In the genomic region with DNA sequence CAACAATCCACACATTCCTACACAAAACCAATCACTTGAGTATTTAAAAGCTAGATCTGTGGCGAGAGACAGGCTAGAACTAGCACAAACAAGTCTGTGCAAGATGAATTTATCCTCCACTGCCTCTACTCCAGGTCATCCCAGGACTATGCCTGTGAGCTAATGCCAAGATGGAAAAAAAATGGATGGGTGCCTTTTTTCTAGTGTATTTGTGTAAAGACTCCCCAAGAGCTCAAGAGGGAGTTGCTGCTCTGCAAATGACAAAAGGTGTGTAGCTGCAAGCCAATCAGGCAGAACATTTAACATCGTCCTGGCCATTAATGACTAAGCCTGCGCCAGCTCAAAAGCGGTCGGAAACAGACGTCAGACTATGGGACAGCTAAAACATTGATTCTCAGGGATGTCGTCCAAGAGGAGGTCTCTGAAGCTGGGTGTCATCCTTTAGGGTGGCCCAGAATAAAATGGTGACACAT, we compare ENCODE assay signal across 12 cellular contexts. TPM values are rescaled to one million over a fixed set of nuclear protein-coding genes. Genes with fewer than 3 reads are reported as not detected.
DNase-seq lines count a peak whose midpoint lies in the region; ATAC-seq, FAIRE-seq and TF ChIP-seq lines count a peak whose summit lies in the region.
"Had no signal": no experiment of that assay in that cellular context is flagged by ENCODE, and none has a peak within 500 bp of the region (broad histone marks: within the 10 kb centered on the region; RNA-seq: fewer than 3 reads in every experiment).

No MANE protein-coding gene starts in this region.

- H3K4me1 Mint-ChIP-seq in astrocyte (ENCODE audit: low read depth, unreplicated experiment): peaks cover 82% of the 10 kb centered on the region
- H3K4me1 Mint-ChIP-seq in activated CD4-positive, alpha-beta T cell treated with anti-CD3 and anti-CD28 coated beads, Interleukin-2, amount 10 ng/mL, durations not matched to agents 7 days and 5 days: peaks cover 41% of the 10 kb centered on the region

- DNase-seq in astrocyte (ENCODE audit: low read depth) (peak; percentile 97), keratinocyte (ENCODE audit: low read depth, low spot score) (peak; percentile 97), NCI-H2029 (lab: John Stamatoyannopoulos, UW) (no peak), H4 (ENCODE audit: low spot score) (no peak)
- DNase-seq in activated CD4-positive, alpha-beta T cell treated with anti-CD3 and anti-CD28 coated beads, Interleukin-2, amount 10 ng/mL, durations not matched to agents 7 days and 5 days: no peak
- DNase-seq: activated T-cell treated with anti-CD3 and anti-CD28 coated beads, Interleukin-2, amount 50 U/mL, for 4 hours; colonic mucosa; NCI-H774 had no signal

- H2AFZ ChIP-seq in astrocyte (ENCODE audit: low read depth, low read length) (no peak overlapping the region), keratinocyte (ENCODE audit: control insufficient read depth, low read length) (no peak overlapping the region)

- peaks cover 58% of the 10 kb centered on the region for H3K4me1 ChIP-seq in HEK293 (ENCODE audit: control insufficient read depth, insufficient read depth, low read length)
- H3K4me1 ChIP-seq in astrocyte (ENCODE audit: insufficient read depth, low read length): peaks cover 57% of the 10 kb centered on the region
- H3K4me1 ChIP-seq in keratinocyte (ENCODE audit: control insufficient read depth, extremely low read depth, insufficient read depth, low read length): peaks cover 55% of the 10 kb centered on the region
- H3K4me1 ChIP-seq in skeletal muscle tissue (ENCODE audit: control insufficient read depth in 3 of 3, insufficient read depth in 3 of 3, low read length in 3 of 3): peaks cover 32 to 52% (median 34%) of the 10 kb centered on the region in 3 donors

- H3K4me2 ChIP-seq in astrocyte (ENCODE audit: low read length) (peak overlapping the region; percentile 48), keratinocyte (ENCODE audit: control insufficient read depth, extremely low read depth, insufficient read depth, low read depth, low read length) (peak overlapping the region; percentile 42)

- FAIRE-seq in astrocyte (lab: Jason Lieb, UNC) (peak; percentile 5), keratinocyte (lab: Jason Lieb, UNC) (peak; percentile 92)

- POLR2A ChIA-PET in HEK293 (lab: Yijun Ruan, JAX): interaction anchor here (0.9 to 1.5 kb wide), 4 partner anchors 10 to 23 kb away, joined by 3 to 4 read pairs (median 3); no protein-coding TSS in a partner anchor
- POLR2A ChIA-PET in activated CD4-positive, alpha-beta T cell treated with anti-CD3 and anti-CD28 coated beads, Interleukin-2, amount 10 ng/mL, durations not matched to agents 7 days and 5 days (lab: Charles Lee): no interaction called here

- peak; percentile 57; the same call in 1 of the 2 replicates for TF ChIP-seq CTCF in HEK293 (tag by site-specific recombination; IDR thresholded peaks at IDR 0.05)
- no peak for TF ChIP-seq CTCF in astrocyte (IDR thresholded peaks at IDR 0.05; ENCODE audit: insufficient read depth, low read depth, low read length)
- peak; percentile 27 to 60 (median 57) for TF ChIP-seq CTCF in keratinocyte (optimal IDR thresholded peaks at IDR 0.05 in 1 of 3, IDR thresholded peaks at IDR 0.05 in 1 of 3, conservative IDR thresholded peaks at IDR 0.05 in 1 of 3; ENCODE audit: extremely low read depth in 1 of 3, insufficient read depth in 2 of 3, low read length in 3 of 3)

- H3K9me3 ChIP-seq in HEK293 (ENCODE audit: control insufficient read depth, insufficient read depth, low read depth, low read length): no peaks in the 10 kb centered on the region
- no peaks in the 10 kb centered on the region for H3K9me3 ChIP-seq in astrocyte (ENCODE audit: insufficient read depth, low read depth, low read length)
- H3K9me3 ChIP-seq in keratinocyte (ENCODE audit: control insufficient read depth, low read depth, low read length): no peaks in the 10 kb centered on the region
- no peaks in the 10 kb centered on the region for H3K9me3 ChIP-seq in skeletal muscle tissue (ENCODE audit: control insufficient read depth in 3 of 3, low read length in 3 of 3)
- H3K9me3 ChIP-seq: colonic mucosa had no signal

- H3K9me3 Mint-ChIP-seq in astrocyte (ENCODE audit: unreplicated experiment): no peaks in the 10 kb centered on the region
- no peaks in the 10 kb centered on the region for H3K9me3 Mint-ChIP-seq in activated CD4-positive, alpha-beta T cell treated with anti-CD3 and anti-CD28 coated beads, Interleukin-2, amount 10 ng/mL, durations not matched to agents 7 days and 5 days
- H3K9me3 Mint-ChIP-seq: activated T-cell treated with anti-CD3 and anti-CD28 coated beads, Interleukin-2, amount 50 U/mL, for 4 hours had no signal

- H3K9ac ChIP-seq in astrocyte (ENCODE audit: low read length) (peak overlapping the region; percentile 78), keratinocyte (ENCODE audit: control insufficient read depth, extremely low read depth, insufficient read depth, low read length) (no peak overlapping the region), skeletal muscle tissue (ENCODE audit: low read depth in 1 of 3, low read length in 3 of 3) (peak overlapping the region in 1 of 3 donors; percentile 4)

- H3K36me3 ChIP-seq in HEK293 (ENCODE audit: control insufficient read depth in 2 of 2, insufficient read depth in 1 of 2, low read length in 2 of 2) (peaks cover 0 to 4% of the 10 kb centered on the region in 2 experiments; a peak in 2 of 3 replicates), astrocyte (ENCODE audit: insufficient read depth, low read length) (peaks cover 4% of the 10 kb centered on the region), keratinocyte (ENCODE audit: control insufficient read depth in 2 of 2, extremely low read depth in 1 of 2, insufficient read depth in 2 of 2, low read length in 2 of 2) (peaks cover 0 to 4% of the 10 kb centered on the region in 2 experiments), skeletal muscle tissue (ENCODE audit: control insufficient read depth in 3 of 3, insufficient read depth in 3 of 3, low read length in 3 of 3) (peaks cover 0 to 2% (median 0%) of the 10 kb centered on the region in 3 donors)
- H3K36me3 ChIP-seq: colonic mucosa had no signal

- dilution Hi-C loops in keratinocyte (cut with MboI; ENCODE audit: extremely low pct_ligation_motif_present, low sequenced_read_pairs): no loop called here

- H4K20me1 ChIP-seq in astrocyte (ENCODE audit: insufficient read depth, low read length): no peaks in the 10 kb centered on the region
- no peaks in the 10 kb centered on the region for H4K20me1 ChIP-seq in keratinocyte (ENCODE audit: control insufficient read depth, extremely low read depth, insufficient read depth, low read length)

- H3K27ac Mint-ChIP-seq in astrocyte (ENCODE audit: unreplicated experiment): peak overlapping the region; percentile 93
- no peak overlapping the region for H3K27ac Mint-ChIP-seq in activated CD4-positive, alpha-beta T cell treated with anti-CD3 and anti-CD28 coated beads, Interleukin-2, amount 10 ng/mL, durations not matched to agents 7 days and 5 days

- H3K4me3 ChIP-seq in HEK293 (ENCODE audit: low read depth, low read length) (no peak overlapping the region), astrocyte (ENCODE audit: insufficient read depth, low read depth, low read length) (peak overlapping the region; percentile 13), keratinocyte (ENCODE audit: control insufficient read depth in 2 of 3, extremely low read depth in 1 of 3, insufficient read depth in 2 of 3, low read depth in 1 of 3, low read length in 3 of 3) (no peak overlapping the region), skeletal muscle tissue (ENCODE audit: low read length in 3 of 3) (peak overlapping the region in 1 of 3 donors; percentile 8)
- H3K4me3 ChIP-seq: colonic mucosa, skin epidermis had no signal

- H3K4me3 Mint-ChIP-seq in astrocyte (ENCODE audit: unreplicated experiment): peak overlapping the region; percentile 55
- H3K4me3 Mint-ChIP-seq in activated CD4-positive, alpha-beta T cell treated with anti-CD3 and anti-CD28 coated beads, Interleukin-2, amount 10 ng/mL, durations not matched to agents 7 days and 5 days: no peak overlapping the region
- H3K4me3 Mint-ChIP-seq: activated T-cell treated with anti-CD3 and anti-CD28 coated beads, Interleukin-2, amount 50 U/mL, for 4 hours had no signal

- peaks cover 25% of the 10 kb centered on the region for H3K36me3 Mint-ChIP-seq in astrocyte (ENCODE audit: low read depth, unreplicated experiment)
- H3K36me3 Mint-ChIP-seq in activated CD4-positive, alpha-beta T cell treated with anti-CD3 and anti-CD28 coated beads, Interleukin-2, amount 10 ng/mL, durations not matched to agents 7 days and 5 days (ENCODE audit: low read depth): peaks cover 49% of the 10 kb centered on the region

- CTCF ChIA-PET in HEK293 (lab: Yijun Ruan, JAX): interaction anchor here (0.6 to 1.4 kb wide), 10 partner anchors 8 to 557 kb away, joined by 3 to 4 read pairs (median 3); a partner anchor contains a TSS
- CTCF ChIA-PET in activated CD4-positive, alpha-beta T cell treated with anti-CD3 and anti-CD28 coated beads, Interleukin-2, amount 10 ng/mL, durations not matched to agents 7 days and 5 days (lab: Charles Lee): interaction anchor here (1.0 to 1.1 kb wide), 3 partner anchors 15 to 77 kb away, joined by 3 to 4 read pairs (median 3); no protein-coding TSS in a partner anchor

- no peaks in the 10 kb centered on the region for H3K27me3 ChIP-seq in astrocyte (ENCODE audit: insufficient read depth, low read length)
- no peaks in the 10 kb centered on the region for H3K27me3 ChIP-seq in keratinocyte (ENCODE audit: control insufficient read depth, extremely low read depth, insufficient read depth, low read length)
- no peaks in the 10 kb centered on the region for H3K27me3 ChIP-seq in skeletal muscle tissue (ENCODE audit: control insufficient read depth in 3 of 3, insufficient read depth in 3 of 3, low read length in 3 of 3)
- H3K27me3 ChIP-seq: colonic mucosa had no signal

- H3K27ac ChIP-seq in HEK293 (ENCODE audit: extremely low read depth, low read depth, low read length) (no peak overlapping the region), astrocyte (ENCODE audit: low read depth, low read length) (peak overlapping the region; percentile 96), keratinocyte (ENCODE audit: control insufficient read depth, insufficient read depth, low read length) (peak overlapping the region; percentile 58), skeletal muscle tissue (ENCODE audit: low read depth, low read length) (peak overlapping the region; percentile 68)
- H3K27ac ChIP-seq: colonic mucosa had no signal

- no peaks in the 10 kb centered on the region for H3K9me1 ChIP-seq in keratinocyte (ENCODE audit: control insufficient read depth, extremely low read depth, insufficient read depth, low read length)

- no peaks in the 10 kb centered on the region for H3K27me3 Mint-ChIP-seq in astrocyte (ENCODE audit: low read depth, unreplicated experiment)
- H3K27me3 Mint-ChIP-seq in activated CD4-positive, alpha-beta T cell treated with anti-CD3 and anti-CD28 coated beads, Interleukin-2, amount 10 ng/mL, durations not matched to agents 7 days and 5 days: no peaks in the 10 kb centered on the region

- H3K79me2 ChIP-seq in astrocyte (ENCODE audit: insufficient read depth, low read length): peaks cover 79% of the 10 kb centered on the region
- H3K79me2 ChIP-seq in keratinocyte (ENCODE audit: control insufficient read depth, insufficient read depth, low read length): peaks cover 19% of the 10 kb centered on the region

- ATAC-seq in GM21619 (IDR thresholded peaks at IDR 0.05; ENCODE audit: unreplicated experiment): no peak
- ATAC-seq: activated T-cell treated with anti-CD3 and anti-CD28 coated beads, Interleukin-2, amount 50 U/mL, for 4 hours had no signal

RNA-seq across cellular contexts. Expression of a gene that starts 21.9 kb away (rescaled TPM):
- total RNA-seq in astrocyte: 68.3 and 70.9 TPM in 2 replicates
- polyA plus RNA-seq in keratinocyte: 9.4 to 9.7 TPM (median 9.4 TPM) in 3 replicates
- 6.3 TPM for polyA plus RNA-seq in keratinocyte (2011; ENCODE audit: low read depth)
- 7.3 and 7.5 TPM in 2 replicates for polyA plus RNA-seq in keratinocyte (2011; cell fraction: cytosol; rRNA removed)
- 19.2 and 21.1 TPM in 2 replicates for polyA plus RNA-seq in keratinocyte (2011; cell fraction: nucleus; rRNA removed)
- polyA plus RNA-seq in keratinocyte (2012; ENCODE audit: low replicate concordance): 8.8 and 11.5 TPM in 2 replicates
- 13.2 to 34.1 TPM (median 23.4 TPM) in 3 replicates for polyA minus RNA-seq in keratinocyte
- polyA minus RNA-seq in keratinocyte (2011; cell fraction: cytosol; rRNA and poly(A)+ RNA removed): 8.1 TPM
- 31.4 and 46.3 TPM in 2 replicates for polyA minus RNA-seq in keratinocyte (2011; cell fraction: nucleus; rRNA and poly(A)+ RNA removed)
- total RNA-seq in skeletal muscle tissue: 30.8 TPM
- 10 to 100 TPM; 36.0 to 40.4 TPM for total RNA-seq in activated CD4-positive, alpha-beta T cell treated with anti-CD3 and anti-CD28 coated beads, Interleukin-2, amount 10 ng/mL, durations not matched to agents 7 days and 5 days
- 14.6 and 18.9 TPM in 2 replicates for total RNA-seq in H4 (2014; rRNA removed; shearing (Covaris generic))

Comparison
In these comparisons a context has a peak if more than half of its experiments do, and no peak if none do; other contexts are left out.
1. DNase-seq: peak in astrocyte (single experiment) and keratinocyte (single experiment); none in activated CD4-positive, alpha-beta T cell treated with anti-CD3 and anti-CD28 coated beads, Interleukin-2, amount 10 ng/mL, durations not matched to agents 7 days and 5 days (single experiment), NCI-H2029 (single experiment) and H4 (single experiment).